Comparison of ENCODE assay signal across 8 cellular contexts in genomic region chr11:72738199-72739141, GRCh38. TPM values are rescaled to one million over a fixed set of nuclear protein-coding genes. Genes with fewer than 3 reads are reported as not detected.
DNase-seq lines count a peak whose midpoint lies in the region; ATAC-seq and TF ChIP-seq lines count a peak whose summit lies in the region.

No MANE protein-coding gene starts in this region.

- H3K27ac Mint-ChIP-seq in activated T-helper 17 cell treated with anti-CD3 and anti-CD28 coated beads, Interleukin-2, amount 50 U/mL, for 72 hours = peak overlapping the region; percentile 93

- POLR2A ChIA-PET in SK-N-SH (lab: Yijun Ruan, JAX) = no interaction called here

- 94% methylated on average over 8 of the region's 11 CpGs for WGBS in SK-N-SH (ENCODE audit: low lambda C conversion rate)

- H3K36me3 ChIP-seq in lower lobe of right lung (no peaks in the 10 kb centered on the region), SK-N-SH (replicated peaks in 1 of 2; ENCODE audit: control insufficient read depth in 1 of 2, insufficient read depth in 2 of 2, low read length in 1 of 2) (no peaks in the 10 kb centered on the region)

- no peak overlapping the region for H3K4me2 ChIP-seq in SK-N-SH

- H4K20me1 ChIP-seq in SK-N-SH (ENCODE audit: insufficient read depth) = peaks cover 4% of the 10 kb centered on the region; the same call in 1 of the 2 replicates

- CTCF ChIA-PET in SK-N-SH (lab: Yijun Ruan, JAX) = interaction anchor here (5.2 to 18.2 kb wide), 2 partner anchors 13 to 55 kb away, joined by 42 to 198 read pairs; partner anchors contain the start of gene STARD10

- no peak overlapping the region for H3K9ac ChIP-seq in SK-N-SH

- TF ChIP-seq CTCF in lower lobe of right lung (IDR thresholded peaks at IDR 0.05) (no peak), SK-N-SH (IDR thresholded peaks at IDR 0.05) (no peak)

- H3K27ac ChIP-seq in lower lobe of right lung = peak overlapping the region; percentile 86
- no peak overlapping the region for H3K27ac ChIP-seq in SK-N-SH (ENCODE audit: low read depth in 2 of 2, low read length in 1 of 2)

- H3K9me2 ChIP-seq in SK-N-SH = no peaks in the 10 kb centered on the region

- H3K4me3 Mint-ChIP-seq in activated T-helper 17 cell treated with anti-CD3 and anti-CD28 coated beads, Interleukin-2, amount 50 U/mL, for 72 hours = peak overlapping the region; percentile 68

- H3K4me1 ChIP-seq in lower lobe of right lung (peaks cover 99% of the 10 kb centered on the region), SK-N-SH (ENCODE audit: control insufficient read depth in 1 of 2, insufficient read depth in 2 of 2, low read depth in 1 of 2, low read length in 1 of 2) (peaks cover 21 to 53% of the 10 kb centered on the region in 2 experiments; a peak in 3 of 4 replicates)

- H3F3A ChIP-seq in SK-N-SH (replicated peaks; ENCODE audit: insufficient read depth) = peaks cover 15% of the 10 kb centered on the region

- no peak for TF ChIP-seq RAD21 in SK-N-SH (IDR thresholded peaks at IDR 0.05; ENCODE audit: low read length)

- no peaks in the 10 kb centered on the region for H3K9me3 Mint-ChIP-seq in activated T-helper 17 cell treated with anti-CD3 and anti-CD28 coated beads, Interleukin-2, amount 50 U/mL, for 72 hours

- no peaks in the 10 kb centered on the region for H3K36me3 Mint-ChIP-seq in activated T-helper 17 cell treated with anti-CD3 and anti-CD28 coated beads, Interleukin-2, amount 50 U/mL, for 72 hours (ENCODE audit: low read depth)

- H2AFZ ChIP-seq in SK-N-SH (ENCODE audit: low read depth) = no peak overlapping the region

- H3K4me3 ChIP-seq in lower lobe of right lung (peak overlapping the region; percentile 41), SK-N-SH (ENCODE audit: low read depth in 2 of 2, low read length in 1 of 2) (no peak overlapping the region)

- no peaks in the 10 kb centered on the region for H3K27me3 Mint-ChIP-seq in activated T-helper 17 cell treated with anti-CD3 and anti-CD28 coated beads, Interleukin-2, amount 50 U/mL, for 72 hours

- peak; percentile 29 for ATAC-seq in GM18907 (IDR thresholded peaks at IDR 0.05; ENCODE audit: unreplicated experiment)
- ATAC-seq in HG03342 (IDR thresholded peaks at IDR 0.05; ENCODE audit: unreplicated experiment) = peak; percentile 39
- no peak for ATAC-seq in activated T-helper 17 cell treated with anti-CD3 and anti-CD28 coated beads, Interleukin-2, amount 50 U/mL, for 72 hours (replicated peaks)
- ATAC-seq in lower lobe of right lung = peak; percentile 66 to 71

- peaks cover 31% of the 10 kb centered on the region; the same call in 1 of the 2 replicates for H3K79me2 ChIP-seq in SK-N-SH (ENCODE audit: insufficient read depth)

- no peak for TF ChIP-seq EP300 in SK-N-SH (IDR thresholded peaks at IDR 0.05; ENCODE audit: borderline replicate concordance in 1 of 2, low read depth in 1 of 2, low read length in 1 of 2)

- intact Hi-C loops in lower lobe of right lung (cut with DNase I) = loop anchor here (10.0 kb wide), 1 partner anchor 56 kb away; the partner anchor contains the start of gene STARD10

- H3K27me3 ChIP-seq in lower lobe of right lung (ENCODE audit: low read depth) = no peaks in the 10 kb centered on the region
- H3K27me3 ChIP-seq in SK-N-SH (ENCODE audit: insufficient read depth) = no peaks in the 10 kb centered on the region

- peaks cover 42% of the 10 kb centered on the region for H3K4me1 Mint-ChIP-seq in activated T-helper 17 cell treated with anti-CD3 and anti-CD28 coated beads, Interleukin-2, amount 50 U/mL, for 72 hours

- no peaks in the 10 kb centered on the region for H3K9me3 ChIP-seq in lower lobe of right lung
- no peaks in the 10 kb centered on the region for H3K9me3 ChIP-seq in SK-N-SH

- peak; percentile 88 for DNase-seq in lower lobe of right lung
- no peak for DNase-seq in NCI-H2081 (lab: John Stamatoyannopoulos, UW)
- no peak for DNase-seq in NCI-H510A treated with DMSO at 0.1 percent for 48 hours (lab: John Stamatoyannopoulos, UW)
- DNase-seq in stimulated activated CD8-positive, alpha-beta memory T cell treated with anti-CD3 and anti-CD28 coated beads, Interleukin-4, amount 100 ng/mL, for 48 hours = no peak
- DNase-seq in SK-N-SH = no peak

TF ChIP-seq in SK-N-SH, 30 proteins besides CTCF, POLR2A, EP300 and RAD21:
- TF ChIP-seq MAX (IDR thresholded peaks at IDR 0.05; ENCODE audit: low read depth) = no peak
- no peak for TF ChIP-seq SMC3 (IDR thresholded peaks at IDR 0.05; ENCODE audit: low read depth, low read length)
- no peak for TF ChIP-seq REST (IDR thresholded peaks at IDR 0.05; ENCODE audit: low read depth, low read length)
- TF ChIP-seq TEAD4 (IDR thresholded peaks at IDR 0.05; ENCODE audit: borderline replicate concordance, insufficient read depth) = no peak
- no peak for TF ChIP-seq CHD2 (IDR thresholded peaks at IDR 0.05; ENCODE audit: low read length, partially characterized antibody)
- no peak for TF ChIP-seq PBX3 (IDR thresholded peaks at IDR 0.05)
- no peak for TF ChIP-seq NFIC (IDR thresholded peaks at IDR 0.05; ENCODE audit: borderline replicate concordance)
- no peak for TF ChIP-seq USF1 (IDR thresholded peaks at IDR 0.05; ENCODE audit: borderline replicate concordance, low read depth)
- TF ChIP-seq POLR2AphosphoS5 (IDR thresholded peaks at IDR 0.05; ENCODE audit: low read depth, low read length) = no peak
- no peak for TF ChIP-seq RXRA (IDR thresholded peaks at IDR 0.05; ENCODE audit: borderline replicate concordance, low read depth)
- TF ChIP-seq TAF1 (IDR thresholded peaks at IDR 0.05; ENCODE audit: borderline replicate concordance, low read depth, low read length) = no peak
- TF ChIP-seq MEF2A (IDR thresholded peaks at IDR 0.05; ENCODE audit: borderline replicate concordance, low read depth) = no peak
- no peak for TF ChIP-seq GATA2 (CRISPR knock-in tag; IDR thresholded peaks at IDR 0.05)
- no peak for TF ChIP-seq YY1 (IDR thresholded peaks at IDR 0.05; ENCODE audit: low read depth)
- TF ChIP-seq MXI1 (IDR thresholded peaks at IDR 0.05; ENCODE audit: low read depth, low read length) = no peak

RNA-seq across cellular contexts. Expression of gene ARAP1, which starts 13.7 kb away (rescaled TPM):
- total RNA-seq in activated T-helper 17 cell treated with anti-CD3 and anti-CD28 coated beads, Interleukin-2, amount 50 U/mL, for 72 hours = 100 to 1,000 TPM in 1 of 2 donors, 10 to 100 TPM in 1; 98.0 to 216 TPM
- 276 TPM for total RNA-seq in lower lobe of right lung
- 43.4 and 56.6 TPM in 2 replicates for polyA plus RNA-seq in SK-N-SH (2012; rRNA removed)
- 21.6 and 37.3 TPM in 2 replicates for polyA plus RNA-seq in SK-N-SH (2012; cell fraction: cytosol; rRNA removed)
- 118 and 136 TPM in 2 replicates for polyA plus RNA-seq in SK-N-SH (2012; cell fraction: nucleus; rRNA removed)

RNA-seq across cellular contexts. Expression of gene STARD10, which starts 55.4 kb away (rescaled TPM):
- 10 to 100 TPM in 1 of 2 donors, 1 to 10 TPM in 1; 7.7 to 16.4 TPM for total RNA-seq in activated T-helper 17 cell treated with anti-CD3 and anti-CD28 coated beads, Interleukin-2, amount 50 U/mL, for 72 hours
- 126 TPM for total RNA-seq in lower lobe of right lung
- 42.2 and 47.7 TPM in 2 replicates for polyA plus RNA-seq in SK-N-SH (2012; rRNA removed)
- polyA plus RNA-seq in SK-N-SH (2012; cell fraction: cytosol; rRNA removed) = 20.7 and 30.1 TPM in 2 replicates
- polyA plus RNA-seq in SK-N-SH (2012; cell fraction: nucleus; rRNA removed) = 23.7 and 25.6 TPM in 2 replicates
